2 cellular contexts compared by ENCODE assay signal in the genomic region with DNA sequence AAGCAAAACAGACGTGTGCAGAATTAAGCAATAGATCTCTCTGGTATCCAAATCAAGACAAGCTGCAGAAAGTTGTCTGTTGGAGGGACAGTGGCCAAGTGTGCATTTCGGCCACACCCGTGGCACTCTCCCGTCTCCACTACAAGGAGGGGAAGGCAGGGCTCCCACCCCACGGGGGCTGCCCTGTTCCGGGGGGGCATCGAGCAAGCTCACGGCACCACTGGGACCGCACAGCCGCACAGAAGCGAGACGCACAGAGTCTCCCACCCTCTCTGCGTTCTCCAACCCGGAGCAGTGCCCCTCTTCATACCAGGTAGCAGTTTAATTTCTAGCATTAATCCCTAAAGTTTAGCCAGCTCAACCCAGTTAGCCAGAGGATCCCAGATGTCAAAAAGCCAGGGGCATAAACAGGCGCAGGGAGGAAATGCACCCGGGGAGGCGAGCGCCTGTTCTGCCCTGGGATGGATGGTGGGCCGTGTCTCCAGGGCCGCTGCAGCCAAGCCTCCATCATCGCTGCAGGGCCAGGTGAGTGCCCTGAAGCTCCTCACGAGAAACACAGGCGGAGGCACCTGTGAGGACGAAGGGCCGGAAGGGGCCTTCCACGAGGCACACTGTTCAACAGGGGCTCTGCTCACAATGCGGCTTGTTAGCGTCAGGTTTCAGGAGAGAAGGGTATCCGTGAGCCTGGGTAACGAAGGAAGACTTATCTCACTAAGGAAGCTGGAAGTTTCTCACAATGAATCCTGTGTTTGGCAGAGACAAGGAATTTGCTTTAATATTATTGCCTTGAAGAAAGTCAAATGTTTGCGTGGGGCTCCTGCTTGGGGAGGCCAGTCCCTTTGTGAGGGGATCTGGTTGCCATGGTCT.
TF ChIP-seq lines count a peak whose summit lies in the region.

No MANE protein-coding gene starts in this region.

TF ChIP-seq in SK-N-SH, 30 proteins besides CTCF, POLR2A, EP300 and RAD21:
- TF ChIP-seq, protein P1, sequence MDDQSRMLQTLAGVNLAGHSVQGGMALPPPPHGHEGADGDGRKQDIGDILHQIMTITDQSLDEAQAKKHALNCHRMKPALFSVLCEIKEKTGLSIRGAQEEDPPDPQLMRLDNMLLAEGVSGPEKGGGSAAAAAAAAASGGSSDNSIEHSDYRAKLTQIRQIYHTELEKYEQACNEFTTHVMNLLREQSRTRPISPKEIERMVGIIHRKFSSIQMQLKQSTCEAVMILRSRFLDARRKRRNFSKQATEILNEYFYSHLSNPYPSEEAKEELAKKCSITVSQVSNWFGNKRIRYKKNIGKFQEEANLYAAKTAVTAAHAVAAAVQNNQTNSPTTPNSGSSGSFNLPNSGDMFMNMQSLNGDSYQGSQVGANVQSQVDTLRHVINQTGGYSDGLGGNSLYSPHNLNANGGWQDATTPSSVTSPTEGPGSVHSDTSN (IDR thresholded peaks at IDR 0.05), result no peak
- no peak for TF ChIP-seq JUND (IDR thresholded peaks at IDR 0.05)
- no peak for TF ChIP-seq POLR2AphosphoS5 (IDR thresholded peaks at IDR 0.05; ENCODE audit: low read depth, low read length)
- TF ChIP-seq GABPA (IDR thresholded peaks at IDR 0.05; ENCODE audit: low read depth), result no peak
- no peak for TF ChIP-seq TAF1 (IDR thresholded peaks at IDR 0.05; ENCODE audit: borderline replicate concordance, low read depth, low read length)
- no peak for TF ChIP-seq SMC3 (IDR thresholded peaks at IDR 0.05; ENCODE audit: low read depth, low read length)
- no peak for TF ChIP-seq GATA2 (CRISPR knock-in tag; IDR thresholded peaks at IDR 0.05)
- no peak for TF ChIP-seq SIN3A (IDR thresholded peaks at IDR 0.05; ENCODE audit: borderline replicate concordance, low read depth, low read length)
- TF ChIP-seq TCF12 (IDR thresholded peaks at IDR 0.05), result no peak
- no peak for TF ChIP-seq YY1 (IDR thresholded peaks at IDR 0.05; ENCODE audit: low read depth)
- TF ChIP-seq, protein P2, sequence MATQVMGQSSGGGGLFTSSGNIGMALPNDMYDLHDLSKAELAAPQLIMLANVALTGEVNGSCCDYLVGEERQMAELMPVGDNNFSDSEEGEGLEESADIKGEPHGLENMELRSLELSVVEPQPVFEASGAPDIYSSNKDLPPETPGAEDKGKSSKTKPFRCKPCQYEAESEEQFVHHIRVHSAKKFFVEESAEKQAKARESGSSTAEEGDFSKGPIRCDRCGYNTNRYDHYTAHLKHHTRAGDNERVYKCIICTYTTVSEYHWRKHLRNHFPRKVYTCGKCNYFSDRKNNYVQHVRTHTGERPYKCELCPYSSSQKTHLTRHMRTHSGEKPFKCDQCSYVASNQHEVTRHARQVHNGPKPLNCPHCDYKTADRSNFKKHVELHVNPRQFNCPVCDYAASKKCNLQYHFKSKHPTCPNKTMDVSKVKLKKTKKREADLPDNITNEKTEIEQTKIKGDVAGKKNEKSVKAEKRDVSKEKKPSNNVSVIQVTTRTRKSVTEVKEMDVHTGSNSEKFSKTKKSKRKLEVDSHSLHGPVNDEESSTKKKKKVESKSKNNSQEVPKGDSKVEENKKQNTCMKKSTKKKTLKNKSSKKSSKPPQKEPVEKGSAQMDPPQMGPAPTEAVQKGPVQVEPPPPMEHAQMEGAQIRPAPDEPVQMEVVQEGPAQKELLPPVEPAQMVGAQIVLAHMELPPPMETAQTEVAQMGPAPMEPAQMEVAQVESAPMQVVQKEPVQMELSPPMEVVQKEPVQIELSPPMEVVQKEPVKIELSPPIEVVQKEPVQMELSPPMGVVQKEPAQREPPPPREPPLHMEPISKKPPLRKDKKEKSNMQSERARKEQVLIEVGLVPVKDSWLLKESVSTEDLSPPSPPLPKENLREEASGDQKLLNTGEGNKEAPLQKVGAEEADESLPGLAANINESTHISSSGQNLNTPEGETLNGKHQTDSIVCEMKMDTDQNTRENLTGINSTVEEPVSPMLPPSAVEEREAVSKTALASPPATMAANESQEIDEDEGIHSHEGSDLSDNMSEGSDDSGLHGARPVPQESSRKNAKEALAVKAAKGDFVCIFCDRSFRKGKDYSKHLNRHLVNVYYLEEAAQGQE (IDR thresholded peaks at IDR 0.05; ENCODE audit: low read depth, low read length), result no peak
- no peak for TF ChIP-seq NFIC (IDR thresholded peaks at IDR 0.05; ENCODE audit: borderline replicate concordance)
- TF ChIP-seq MEF2A (IDR thresholded peaks at IDR 0.05; ENCODE audit: borderline replicate concordance, low read depth), result no peak
- TF ChIP-seq RFX5 (IDR thresholded peaks at IDR 0.05; ENCODE audit: low read length), result no peak
- TF ChIP-seq RCOR1 (IDR thresholded peaks at IDR 0.05; ENCODE audit: low read length), result no peak
- TF ChIP-seq NRF1 (IDR thresholded peaks at IDR 0.05; ENCODE audit: low read depth, low read length), result no peak
- TF ChIP-seq, protein P3, sequence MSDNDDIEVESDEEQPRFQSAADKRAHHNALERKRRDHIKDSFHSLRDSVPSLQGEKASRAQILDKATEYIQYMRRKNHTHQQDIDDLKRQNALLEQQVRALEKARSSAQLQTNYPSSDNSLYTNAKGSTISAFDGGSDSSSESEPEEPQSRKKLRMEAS (IDR thresholded peaks at IDR 0.05; ENCODE audit: low read depth), result no peak
- TF ChIP-seq, protein P4, sequence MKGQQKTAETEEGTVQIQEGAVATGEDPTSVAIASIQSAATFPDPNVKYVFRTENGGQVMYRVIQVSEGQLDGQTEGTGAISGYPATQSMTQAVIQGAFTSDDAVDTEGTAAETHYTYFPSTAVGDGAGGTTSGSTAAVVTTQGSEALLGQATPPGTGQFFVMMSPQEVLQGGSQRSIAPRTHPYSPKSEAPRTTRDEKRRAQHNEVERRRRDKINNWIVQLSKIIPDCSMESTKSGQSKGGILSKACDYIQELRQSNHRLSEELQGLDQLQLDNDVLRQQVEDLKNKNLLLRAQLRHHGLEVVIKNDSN (IDR thresholded peaks at IDR 0.05; ENCODE audit: borderline replicate concordance, low read depth), result no peak
- TF ChIP-seq FOXM1 (IDR thresholded peaks at IDR 0.05; ENCODE audit: low read depth), result no peak
- TF ChIP-seq CHD2 (IDR thresholded peaks at IDR 0.05; ENCODE audit: low read length, partially characterized antibody), result no peak

TF ChIP-seq in SK-N-SH treated with all-trans-retinoic acid at 6 μM for 48 hours, 23 proteins besides CTCF, POLR2A, EP300 and RAD21:
- TF ChIP-seq ARNTL (CRISPR knock-in tag; IDR thresholded peaks at IDR 0.05; ENCODE audit: borderline replicate concordance, low read depth) (no peak), TOX (CRISPR knock-in tag; IDR thresholded peaks at IDR 0.05; ENCODE audit: borderline replicate concordance) (no peak), ZC3H10 (CRISPR knock-in tag; IDR thresholded peaks at IDR 0.05) (no peak), SNAI2 (CRISPR knock-in tag; IDR thresholded peaks at IDR 0.05) (no peak), OSR1 (CRISPR knock-in tag; IDR thresholded peaks at IDR 0.05) (no peak), ISL1 (CRISPR knock-in tag; IDR thresholded peaks at IDR 0.05) (no peak)
- TF ChIP-seq, protein P5, sequence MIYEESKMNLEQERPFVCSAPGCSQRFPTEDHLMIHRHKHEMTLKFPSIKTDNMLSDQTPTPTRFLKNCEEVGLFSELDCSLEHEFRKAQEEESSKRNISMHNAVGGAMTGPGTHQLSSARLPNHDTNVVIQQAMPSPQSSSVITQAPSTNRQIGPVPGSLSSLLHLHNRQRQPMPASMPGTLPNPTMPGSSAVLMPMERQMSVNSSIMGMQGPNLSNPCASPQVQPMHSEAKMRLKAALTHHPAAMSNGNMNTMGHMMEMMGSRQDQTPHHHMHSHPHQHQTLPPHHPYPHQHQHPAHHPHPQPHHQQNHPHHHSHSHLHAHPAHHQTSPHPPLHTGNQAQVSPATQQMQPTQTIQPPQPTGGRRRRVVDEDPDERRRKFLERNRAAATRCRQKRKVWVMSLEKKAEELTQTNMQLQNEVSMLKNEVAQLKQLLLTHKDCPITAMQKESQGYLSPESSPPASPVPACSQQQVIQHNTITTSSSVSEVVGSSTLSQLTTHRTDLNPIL (CRISPR knock-in tag; IDR thresholded peaks at IDR 0.05; ENCODE audit: low read depth), result no peak
- TF ChIP-seq, protein P6, sequence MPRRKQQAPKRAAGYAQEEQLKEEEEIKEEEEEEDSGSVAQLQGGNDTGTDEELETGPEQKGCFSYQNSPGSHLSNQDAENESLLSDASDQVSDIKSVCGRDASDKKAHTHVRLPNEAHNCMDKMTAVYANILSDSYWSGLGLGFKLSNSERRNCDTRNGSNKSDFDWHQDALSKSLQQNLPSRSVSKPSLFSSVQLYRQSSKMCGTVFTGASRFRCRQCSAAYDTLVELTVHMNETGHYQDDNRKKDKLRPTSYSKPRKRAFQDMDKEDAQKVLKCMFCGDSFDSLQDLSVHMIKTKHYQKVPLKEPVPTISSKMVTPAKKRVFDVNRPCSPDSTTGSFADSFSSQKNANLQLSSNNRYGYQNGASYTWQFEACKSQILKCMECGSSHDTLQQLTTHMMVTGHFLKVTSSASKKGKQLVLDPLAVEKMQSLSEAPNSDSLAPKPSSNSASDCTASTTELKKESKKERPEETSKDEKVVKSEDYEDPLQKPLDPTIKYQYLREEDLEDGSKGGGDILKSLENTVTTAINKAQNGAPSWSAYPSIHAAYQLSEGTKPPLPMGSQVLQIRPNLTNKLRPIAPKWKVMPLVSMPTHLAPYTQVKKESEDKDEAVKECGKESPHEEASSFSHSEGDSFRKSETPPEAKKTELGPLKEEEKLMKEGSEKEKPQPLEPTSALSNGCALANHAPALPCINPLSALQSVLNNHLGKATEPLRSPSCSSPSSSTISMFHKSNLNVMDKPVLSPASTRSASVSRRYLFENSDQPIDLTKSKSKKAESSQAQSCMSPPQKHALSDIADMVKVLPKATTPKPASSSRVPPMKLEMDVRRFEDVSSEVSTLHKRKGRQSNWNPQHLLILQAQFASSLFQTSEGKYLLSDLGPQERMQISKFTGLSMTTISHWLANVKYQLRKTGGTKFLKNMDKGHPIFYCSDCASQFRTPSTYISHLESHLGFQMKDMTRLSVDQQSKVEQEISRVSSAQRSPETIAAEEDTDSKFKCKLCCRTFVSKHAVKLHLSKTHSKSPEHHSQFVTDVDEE (CRISPR knock-in tag; IDR thresholded peaks at IDR 0.05), result no peak
- TF ChIP-seq, protein P7, sequence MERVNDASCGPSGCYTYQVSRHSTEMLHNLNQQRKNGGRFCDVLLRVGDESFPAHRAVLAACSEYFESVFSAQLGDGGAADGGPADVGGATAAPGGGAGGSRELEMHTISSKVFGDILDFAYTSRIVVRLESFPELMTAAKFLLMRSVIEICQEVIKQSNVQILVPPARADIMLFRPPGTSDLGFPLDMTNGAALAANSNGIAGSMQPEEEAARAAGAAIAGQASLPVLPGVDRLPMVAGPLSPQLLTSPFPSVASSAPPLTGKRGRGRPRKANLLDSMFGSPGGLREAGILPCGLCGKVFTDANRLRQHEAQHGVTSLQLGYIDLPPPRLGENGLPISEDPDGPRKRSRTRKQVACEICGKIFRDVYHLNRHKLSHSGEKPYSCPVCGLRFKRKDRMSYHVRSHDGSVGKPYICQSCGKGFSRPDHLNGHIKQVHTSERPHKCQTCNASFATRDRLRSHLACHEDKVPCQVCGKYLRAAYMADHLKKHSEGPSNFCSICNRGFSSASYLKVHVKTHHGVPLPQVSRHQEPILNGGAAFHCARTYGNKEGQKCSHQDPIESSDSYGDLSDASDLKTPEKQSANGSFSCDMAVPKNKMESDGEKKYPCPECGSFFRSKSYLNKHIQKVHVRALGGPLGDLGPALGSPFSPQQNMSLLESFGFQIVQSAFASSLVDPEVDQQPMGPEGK (CRISPR knock-in tag; IDR thresholded peaks at IDR 0.05; ENCODE audit: borderline replicate concordance), result no peak
- TF ChIP-seq, protein P8, sequence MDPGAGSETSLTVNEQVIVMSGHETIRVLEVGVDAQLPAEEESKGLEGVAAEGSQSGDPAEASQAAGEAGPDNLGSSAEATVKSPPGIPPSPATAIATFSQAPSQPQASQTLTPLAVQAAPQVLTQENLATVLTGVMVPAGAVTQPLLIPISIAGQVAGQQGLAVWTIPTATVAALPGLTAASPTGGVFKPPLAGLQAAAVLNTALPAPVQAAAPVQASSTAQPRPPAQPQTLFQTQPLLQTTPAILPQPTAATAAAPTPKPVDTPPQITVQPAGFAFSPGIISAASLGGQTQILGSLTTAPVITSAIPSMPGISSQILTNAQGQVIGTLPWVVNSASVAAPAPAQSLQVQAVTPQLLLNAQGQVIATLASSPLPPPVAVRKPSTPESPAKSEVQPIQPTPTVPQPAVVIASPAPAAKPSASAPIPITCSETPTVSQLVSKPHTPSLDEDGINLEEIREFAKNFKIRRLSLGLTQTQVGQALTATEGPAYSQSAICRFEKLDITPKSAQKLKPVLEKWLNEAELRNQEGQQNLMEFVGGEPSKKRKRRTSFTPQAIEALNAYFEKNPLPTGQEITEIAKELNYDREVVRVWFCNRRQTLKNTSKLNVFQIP (CRISPR knock-in tag; IDR thresholded peaks at IDR 0.05; ENCODE audit: borderline replicate concordance, low read depth), result no peak
